Comparison of ENCODE assay signal across 8 cellular contexts in the genomic region with DNA sequence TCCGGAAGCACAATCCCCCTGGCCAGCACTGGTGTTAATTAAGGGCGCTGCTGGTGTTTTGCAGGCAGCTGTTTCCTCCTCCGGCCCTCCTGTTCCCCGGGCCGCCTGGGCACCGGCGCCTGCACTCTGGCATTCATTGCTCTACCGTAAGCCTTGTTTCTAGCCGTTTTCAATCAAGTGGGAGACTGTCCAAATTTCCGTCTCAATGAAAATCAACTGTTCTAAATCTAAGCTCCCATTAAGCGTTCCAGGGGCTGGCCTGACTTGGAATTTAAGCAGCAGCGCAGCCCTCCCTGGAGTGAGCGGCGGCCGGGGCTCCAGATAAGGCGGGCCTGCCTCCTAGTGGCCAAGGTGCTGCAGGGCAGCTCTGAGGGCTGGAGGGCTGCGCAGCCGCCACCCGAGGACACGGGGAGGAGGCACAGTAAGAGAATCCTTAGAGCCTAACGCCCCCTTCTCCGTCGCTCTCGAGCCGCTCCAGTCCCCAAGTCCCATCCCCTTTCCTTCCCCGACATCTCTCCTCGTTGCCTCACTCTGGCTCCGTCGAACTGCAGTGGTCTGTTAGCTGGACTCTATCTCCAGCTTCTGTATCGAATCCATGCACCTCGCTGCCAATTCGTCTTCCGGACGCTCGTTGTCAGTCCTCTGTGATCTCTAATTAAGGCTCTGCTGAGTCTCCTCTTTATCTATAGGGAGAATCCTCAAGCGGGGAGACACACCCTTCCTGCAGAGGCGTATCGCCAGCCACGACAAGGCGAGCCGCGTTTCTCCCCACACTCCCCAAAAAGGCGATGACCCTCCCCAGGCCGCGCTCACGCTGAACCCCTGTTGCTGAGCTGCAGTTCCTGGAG. TPM values are rescaled to one million over a fixed set of nuclear protein-coding genes. Genes with fewer than 3 reads are reported as not detected.
DNase-seq lines count a peak whose midpoint lies in the region; ATAC-seq and TF ChIP-seq lines count a peak whose summit lies in the region.

No MANE protein-coding gene starts in this region.

- peaks cover 8% of the 10 kb centered on the region for H3K36me3 Mint-ChIP-seq in activated T-helper 17 cell treated with anti-CD3 and anti-CD28 coated beads, Interleukin-2, amount 50 U/mL, for 72 hours (ENCODE audit: low read depth)
- no peaks in the 10 kb centered on the region for H3K36me3 Mint-ChIP-seq in natural killer cell treated with Interleukin-12 subunit alpha and Interleukin-12 subunit beta and Interleukin-15 and Interleukin-18, amount 100 ng/mL, for 72 hours

- H3K27ac Mint-ChIP-seq in activated T-helper 17 cell treated with anti-CD3 and anti-CD28 coated beads, Interleukin-2, amount 50 U/mL, for 72 hours, result peak overlapping the region; percentile 78
- peak overlapping the region; percentile 66 to 69 for H3K27ac Mint-ChIP-seq in natural killer cell treated with Interleukin-12 subunit alpha and Interleukin-12 subunit beta and Interleukin-15 and Interleukin-18, amount 100 ng/mL, for 72 hours

- H3K9ac ChIP-seq in HUES48 (ENCODE audit: low read depth, low read length), result no peak overlapping the region

- H3K4me3 ChIP-seq in HUES48 (ENCODE audit: low read depth, low read length), result peak overlapping the region; percentile 72
- peak overlapping the region; percentile 48 to 84 for H3K4me3 ChIP-seq in Panc1 (ENCODE audit: low read depth in 2 of 2, low read length in 2 of 2)
- H3K4me3 ChIP-seq in fibroblast of pulmonary artery (replicated peaks; ENCODE audit: low read depth, low read length), result peak overlapping the region; percentile 60

- in situ Hi-C loops in Panc1 (cut with HindIII; ENCODE audit: low pct_unique_long_range_greater_than_20kb, low sequenced_read_pairs), result no loop called here

- TF ChIP-seq CTCF in Panc1 (IDR thresholded peaks at IDR 0.05), result peak; percentile 100
- peak; percentile 98 for TF ChIP-seq CTCF in fibroblast of pulmonary artery (IDR thresholded peaks at IDR 0.05; ENCODE audit: low read length, missing control alignments)

- CTCF ChIA-PET in Panc1 (lab: Charles Lee), result interaction anchor here (0.6 to 2.6 kb wide), 11 partner anchors 20 to 1258 kb away, joined by 3 to 28 read pairs (median 4); a partner anchor contains a TSS

- H3K27ac ChIP-seq in HUES48 (ENCODE audit: low read depth, low read length) (no peak overlapping the region), Panc1 (ENCODE audit: low read length) (peak overlapping the region; percentile 36; the same call in 1 of the 2 replicates)

- no TSS peak for BruUV-seq in Panc1 (replicated peaks; lab: Mats Ljungman, UMichigan)

- H3K36me3 ChIP-seq in HUES48 (ENCODE audit: control insufficient read depth, insufficient read depth, low read length) (no peaks in the 10 kb centered on the region), Panc1 (ENCODE audit: control insufficient read depth, insufficient read depth, low read length) (no peaks in the 10 kb centered on the region)

- H3K4me1 Mint-ChIP-seq in activated T-helper 17 cell treated with anti-CD3 and anti-CD28 coated beads, Interleukin-2, amount 50 U/mL, for 72 hours, result peaks cover 26% of the 10 kb centered on the region
- peaks cover 38 to 41% of the 10 kb centered on the region in 2 donors for H3K4me1 Mint-ChIP-seq in natural killer cell treated with Interleukin-12 subunit alpha and Interleukin-12 subunit beta and Interleukin-15 and Interleukin-18, amount 100 ng/mL, for 72 hours (ENCODE audit: low read depth in 2 of 2)

- DNase-seq in DMS 273 treated with DMSO at 0.1 percent for 48 hours (lab: John Stamatoyannopoulos, UW), result peak; percentile 52
- peak; percentile 48 for DNase-seq in Panc1 (ENCODE audit: low read depth, low spot score)
- DNase-seq in fibroblast of pulmonary artery (ENCODE audit: low read depth), result peak; percentile 88
- peak; percentile 89 for DNase-seq in natural killer cell treated with Interleukin-12 subunit alpha and Interleukin-12 subunit beta and Interleukin-15 and Interleukin-18, amount 100 ng/mL, for 72 hours (ENCODE audit: low spot score)
- DNase-seq in stimulated activated naive CD4-positive, alpha-beta T cell (lab: John Stamatoyannopoulos, UW), result peak; percentile 72 to 87 (median 78)

- H3K27me3 Mint-ChIP-seq in activated T-helper 17 cell treated with anti-CD3 and anti-CD28 coated beads, Interleukin-2, amount 50 U/mL, for 72 hours, result no peaks in the 10 kb centered on the region
- H3K27me3 Mint-ChIP-seq in natural killer cell treated with Interleukin-12 subunit alpha and Interleukin-12 subunit beta and Interleukin-15 and Interleukin-18, amount 100 ng/mL, for 72 hours, result peaks cover 0 to 9% of the 10 kb centered on the region in 2 donors

- peaks cover 30% of the 10 kb centered on the region for H3K27me3 ChIP-seq in HUES48 (ENCODE audit: control insufficient read depth, insufficient read depth, low read length)
- H3K27me3 ChIP-seq in Panc1 (ENCODE audit: control insufficient read depth, insufficient read depth, low read length), result peaks cover 3% of the 10 kb centered on the region; the same call in 1 of the 2 replicates

- POLR2A ChIA-PET in Panc1 (lab: Charles Lee), result no interaction called here

- no peaks in the 10 kb centered on the region for H3K9me3 Mint-ChIP-seq in activated T-helper 17 cell treated with anti-CD3 and anti-CD28 coated beads, Interleukin-2, amount 50 U/mL, for 72 hours
- no peaks in the 10 kb centered on the region for H3K9me3 Mint-ChIP-seq in natural killer cell treated with Interleukin-12 subunit alpha and Interleukin-12 subunit beta and Interleukin-15 and Interleukin-18, amount 100 ng/mL, for 72 hours

- peak overlapping the region; percentile 80 for H3K4me3 Mint-ChIP-seq in activated T-helper 17 cell treated with anti-CD3 and anti-CD28 coated beads, Interleukin-2, amount 50 U/mL, for 72 hours
- peak overlapping the region; percentile 91 for H3K4me3 Mint-ChIP-seq in natural killer cell treated with Interleukin-12 subunit alpha and Interleukin-12 subunit beta and Interleukin-15 and Interleukin-18, amount 100 ng/mL, for 72 hours

- H3K4me1 ChIP-seq in HUES48 (ENCODE audit: control insufficient read depth, insufficient read depth, low read length) (peaks cover 4% of the 10 kb centered on the region; the same call in 1 of the 2 replicates), Panc1 (ENCODE audit: control insufficient read depth, insufficient read depth, low read length) (peaks cover 5% of the 10 kb centered on the region)

- peak; percentile 99 for ATAC-seq in GM21423 (IDR thresholded peaks at IDR 0.05; ENCODE audit: unreplicated experiment)
- peak; percentile 100 for ATAC-seq in Panc1
- peak; percentile 99 for ATAC-seq in activated T-helper 17 cell treated with anti-CD3 and anti-CD28 coated beads, Interleukin-2, amount 50 U/mL, for 72 hours (replicated peaks)
- peak; percentile 99 for ATAC-seq in natural killer cell treated with Interleukin-12 subunit alpha and Interleukin-12 subunit beta and Interleukin-15 and Interleukin-18, amount 100 ng/mL, for 72 hours

- intact Hi-C loops in Panc1 (cut with micrococcal nuclease; ENCODE audit: unreplicated experiment), result loop anchor here (1.0 kb wide), 2 partner anchors 130 to 280 kb away; a partner anchor contains a TSS

- no peaks in the 10 kb centered on the region for H3K9me3 ChIP-seq in HUES48 (ENCODE audit: control insufficient read depth, insufficient read depth, low read length)
- H3K9me3 ChIP-seq in Panc1 (ENCODE audit: control insufficient read depth, insufficient read depth, low read depth, low read length), result no peaks in the 10 kb centered on the region

RNA-seq across cellular contexts. Expression of a gene that starts 57.8 kb away (rescaled TPM):
- 43.3 TPM for total RNA-seq in Panc1 (2021; ENCODE audit: unreplicated experiment)
- polyA plus RNA-seq in Panc1 (2012; ENCODE audit: insufficient read length), result 28.5 TPM
- total RNA-seq in activated T-helper 17 cell treated with anti-CD3 and anti-CD28 coated beads, Interleukin-2, amount 50 U/mL, for 72 hours, result 10 to 100 TPM; 15.2 to 24.0 TPM
- 10 to 100 TPM; 19.8 to 27.3 TPM for total RNA-seq in natural killer cell treated with Interleukin-12 subunit alpha and Interleukin-12 subunit beta and Interleukin-15 and Interleukin-18, amount 100 ng/mL, for 72 hours
